Comparison of ENCODE assay signal across 8 cellular contexts in genomic region chr11:14644396-14645246, GRCh38. TPM values are rescaled to one million over a fixed set of nuclear protein-coding genes. Genes with fewer than 3 reads are reported as not detected.
A peak's percentile ranks its signal among the peaks of the same experiment; 100 is the strongest.
DNase-seq lines count a peak whose midpoint lies in the region; ATAC-seq and TF ChIP-seq lines count a peak whose summit lies in the region.

No MANE protein-coding gene starts in this region.

- no peak for TF ChIP-seq CTCF in AG10803 (conservative IDR thresholded peaks at IDR 0.05; ENCODE audit: low read length)
- peak; percentile 17 for TF ChIP-seq CTCF in cardiac muscle cell (IDR thresholded peaks at IDR 0.05; ENCODE audit: low read depth, low read length)
- TF ChIP-seq CTCF in prostate gland (IDR thresholded peaks at IDR 0.05), result no peak

- H3K4me1 ChIP-seq in cardiac muscle cell (ENCODE audit: low read depth), result peaks cover 11% of the 10 kb centered on the region
- H3K4me1 ChIP-seq in prostate gland (replicated peaks), result peaks cover 2% of the 10 kb centered on the region

- H3K27me3 ChIP-seq in cardiac muscle cell (no peaks in the 10 kb centered on the region), prostate gland (replicated peaks; ENCODE audit: insufficient read depth) (no peaks in the 10 kb centered on the region)

- H3K27ac ChIP-seq in cardiac muscle cell (peak overlapping the region; percentile 59), prostate gland (peak overlapping the region; percentile 90 to 91)

- no peaks in the 10 kb centered on the region for H3K9me3 Mint-ChIP-seq in activated naive CD4-positive, alpha-beta T cell treated with anti-CD3 and anti-CD28 coated beads for 36 hours

- H3K36me3 ChIP-seq in cardiac muscle cell (no peaks in the 10 kb centered on the region), prostate gland (no peaks in the 10 kb centered on the region)

- no peaks in the 10 kb centered on the region for H3K9me3 ChIP-seq in cardiac muscle cell (ENCODE audit: low read depth)
- no peaks in the 10 kb centered on the region for H3K9me3 ChIP-seq in prostate gland

- DNase-seq in AG10803 (ENCODE audit: low read depth), result no peak
- DNase-seq in RKO (ENCODE audit: low spot score), result peak; percentile 49
- DNase-seq in activated naive CD4-positive, alpha-beta T cell treated with anti-CD3 and anti-CD28 coated beads for 36 hours, result peak; percentile 43
- peak; percentile 41 to 62 for DNase-seq in cardiac muscle cell (ENCODE audit: low read depth in 1 of 2, low spot score in 1 of 2)
- peak; percentile 25 for DNase-seq in prostate gland (ENCODE audit: low spot score)
- DNase-seq in NCI-H774 (lab: John Stamatoyannopoulos, UW), result no peak

- ATAC-seq in GM18873 (IDR thresholded peaks at IDR 0.05; ENCODE audit: low FRiP score, unreplicated experiment), result peak; percentile 40
- ATAC-seq in HG03135 (IDR thresholded peaks at IDR 0.05; ENCODE audit: unreplicated experiment), result peak; percentile 36

- H3K4me3 ChIP-seq in AG10803 (ENCODE audit: low read length), result peak overlapping the region; percentile 65
- H3K4me3 ChIP-seq in cardiac muscle cell, result peak overlapping the region; percentile 82
- H3K4me3 ChIP-seq in prostate gland, result peak overlapping the region; percentile 87 to 89

- no peak for TF ChIP-seq POLR2A in prostate gland (IDR thresholded peaks at IDR 0.05)

- CTCF ChIA-PET in activated naive CD4-positive, alpha-beta T cell treated with anti-CD3 and anti-CD28 coated beads for 36 hours (lab: Charles Lee), result interaction anchor here (0.6 to 3.6 kb wide), 21 partner anchors 22 to 430 kb away, joined by 3 to 39 read pairs (median 4); partner anchors contain the start of genes CYP2R1 and PSMA1

- peaks cover 36% of the 10 kb centered on the region for H3K36me3 Mint-ChIP-seq in activated naive CD4-positive, alpha-beta T cell treated with anti-CD3 and anti-CD28 coated beads for 36 hours (ENCODE audit: low read depth)

- H3K4me1 Mint-ChIP-seq in activated naive CD4-positive, alpha-beta T cell treated with anti-CD3 and anti-CD28 coated beads for 36 hours (ENCODE audit: low read depth), result peaks cover 49% of the 10 kb centered on the region

- 1% methylated on average over 48 of the region's 56 CpGs for WGBS in prostate gland

- no peaks in the 10 kb centered on the region for H3K27me3 Mint-ChIP-seq in activated naive CD4-positive, alpha-beta T cell treated with anti-CD3 and anti-CD28 coated beads for 36 hours (ENCODE audit: low read depth)

- peak overlapping the region; percentile 91 for H3K27ac Mint-ChIP-seq in activated naive CD4-positive, alpha-beta T cell treated with anti-CD3 and anti-CD28 coated beads for 36 hours

- H3K4me3 Mint-ChIP-seq in activated naive CD4-positive, alpha-beta T cell treated with anti-CD3 and anti-CD28 coated beads for 36 hours, result peak overlapping the region; percentile 81

- intact Hi-C loops in activated naive CD4-positive, alpha-beta T cell treated with anti-CD3 and anti-CD28 coated beads for 36 hours (cut with micrococcal nuclease), result loop anchor here (1.0 to 2.0 kb wide), 9 partner anchors 8 to 247 kb away; partner anchors contain the start of gene COPB1
- intact Hi-C loops in prostate gland (cut with DNase I), result loop anchor here (5.0 to 10.0 kb wide), 2 partner anchors 107 to 250 kb away; partner anchors contain the start of gene CYP2R1

RNA-seq across cellular contexts. Expression of gene PDE3B, which starts 1.0 kb away (rescaled TPM):
- 10 to 100 TPM; 16.5 to 17.4 TPM for total RNA-seq in activated naive CD4-positive, alpha-beta T cell treated with anti-CD3 and anti-CD28 coated beads for 36 hours
- total RNA-seq in cardiac muscle cell, result 9.0 and 16.9 TPM in 2 replicates
- 6.4 and 8.3 TPM in 2 replicates for polyA plus RNA-seq in cardiac muscle cell
- 10 to 100 TPM; 21.1 to 23.4 TPM for total RNA-seq in prostate gland

Comparison
In these comparisons a context has a peak if more than half of its experiments do, and no peak if none do; other contexts are left out.
1. DNase-seq: peak in RKO (single experiment), activated naive CD4-positive, alpha-beta T cell treated with anti-CD3 and anti-CD28 coated beads for 36 hours (single experiment), cardiac muscle cell (2 of 2) and prostate gland (single experiment); none in AG10803 (single experiment) and NCI-H774 (single experiment).
2. Peak in every context shown above with its lines, with median percentiles within 50 percentile points of each other: H3K4me3 ChIP-seq.